21 cellular contexts compared by ENCODE assay signal in genomic region chr17:65509032-65509431, GRCh38.
"Had no signal": no experiment of that assay in that cellular context is flagged by ENCODE, and none has a peak within 500 bp of the region (broad histone marks: within the 10 kb centered on the region; RNA-seq: fewer than 3 reads in every experiment).

No MANE protein-coding gene starts in this region.

- H3K27ac ChIP-seq: cardiac muscle cell, PC-9 had no signal

- H2AFZ ChIP-seq: PC-9 had no signal

- H3K27me3 ChIP-seq: cardiac muscle cell had no signal

- H3K36me3 ChIP-seq: cardiac muscle cell had no signal

- H3K4me3 ChIP-seq: cardiac muscle cell, PC-9 had no signal

- ATAC-seq: activated T-cell treated with anti-CD3 and anti-CD28 coated beads, Interleukin-2, amount 50 U/mL, for 4 hours; WTC11 had no signal

- DNase-seq: activated CD4-positive, alpha-beta T cell treated with anti-CD3 and anti-CD28 coated beads for 48 hours; activated CD4-positive, alpha-beta T cell treated with anti-CD3 and anti-CD28 coated beads, Interleukin-2, amount 50 U/mL, for 48 hours; activated CD4-positive, CD25-positive, alpha-beta regulatory T cell treated with anti-CD3 and anti-CD28 coated beads, Interleukin-2, amount 50 U/mL, for 72 hours; activated CD8-positive, alpha-beta memory T cell treated with anti-CD3 and anti-CD28 coated beads for 24 hours; activated naive CD4-positive, alpha-beta T cell treated with anti-CD3 and anti-CD28 coated beads for 36 hours; activated T-cell treated with anti-CD3 and anti-CD28 coated beads, Interleukin-2, amount 50 U/mL, for 4 hours; amygdala; Karpas-422; NCI-H1105 treated with DMSO at 0.1 percent for 48 hours; NCI-H1436 treated with DMSO at 0.1 percent for 48 hours; NCI-H187 treated with DMSO at 0.1 percent for 48 hours; NCI-H2107; NCI-H2171 treated with DMSO at 0.1 percent for 48 hours; NCI-H226; NCI-H510A; NCI-H526 treated with DMSO at 0.1 percent for 48 hours; NCI-H82; PC-9; SHP77 treated with DMSO at 0.1 percent for 48 hours had no signal

- H3K4me2 ChIP-seq: PC-9 had no signal
